Comparison of ENCODE assay signal across 14 cellular contexts in genomic region chr10:23399701-23400144, GRCh38. TPM values are rescaled to one million over a fixed set of nuclear protein-coding genes. Genes with fewer than 3 reads are reported as not detected.
A peak's percentile ranks its signal among the peaks of the same experiment; 100 is the strongest.
DNase-seq lines count a peak whose midpoint lies in the region; ATAC-seq and TF ChIP-seq lines count a peak whose summit lies in the region.
"Had no signal": no experiment of that assay in that cellular context is flagged by ENCODE, and none has a peak within 500 bp of the region (broad histone marks: within the 10 kb centered on the region; RNA-seq: fewer than 3 reads in every experiment).

No MANE protein-coding gene starts in this region.

- no peak for TF ChIP-seq CTCF in coronary artery (IDR thresholded peaks at IDR 0.05)

- no peaks in the 10 kb centered on the region for H3K36me3 ChIP-seq in adipocyte (ENCODE audit: control insufficient read depth, insufficient read depth, low read length, severe bottlenecking)
- H3K36me3 ChIP-seq: neural progenitor cell had no signal

- H3K9ac ChIP-seq in adipocyte (ENCODE audit: low read length): no peak overlapping the region
- H3K9ac ChIP-seq: neural progenitor cell had no signal

- H3K9me3 ChIP-seq in adipocyte (ENCODE audit: control insufficient read depth, low read length): no peaks in the 10 kb centered on the region

- intact Hi-C loops in cardiac septum (cut with DNase I): loop anchor here (2.0 kb wide), 1 partner anchor 53 kb away; no protein-coding TSS in a partner anchor

- DNase-seq in ELR (ENCODE audit: low read depth) (peak; percentile 57), adipocyte (ENCODE audit: low read depth) (peak; percentile 38), cardiac septum (ENCODE audit: low spot score) (peak; percentile 79), renal cortical epithelial cell (ENCODE audit: low read depth) (peak; percentile 70), HuH-7.5 (ENCODE audit: low spot score) (no peak), coronary artery (ENCODE audit: low spot score) (no peak)
- DNase-seq: activated CD4-positive, alpha-beta T cell treated with anti-CD3 and anti-CD28 coated beads, Interleukin-2, amount 10 ng/mL, durations not matched to agents 24 days and 14 days; activated naive CD4-positive, alpha-beta T cell treated with anti-CD3 and anti-CD28 coated beads, Interleukin-2, amount 50 U/mL, for 16 hours; CD4-positive, CD25-positive, alpha-beta regulatory T cell; effector memory CD8-positive, alpha-beta T cell; NCI-H1105 treated with DMSO at 0.1 percent for 48 hours had no signal

- ATAC-seq in HG03521 (IDR thresholded peaks at IDR 0.05; ENCODE audit: unreplicated experiment) (no peak), HG03097 (IDR thresholded peaks at IDR 0.05; ENCODE audit: low FRiP score, unreplicated experiment) (no peak)
- ATAC-seq: effector memory CD8-positive, alpha-beta T cell had no signal

- H3K27ac ChIP-seq in coronary artery: peak overlapping the region in 1 of 2 donors; percentile 33
- H3K27ac ChIP-seq: neural progenitor cell had no signal

- no peaks in the 10 kb centered on the region for H3K27me3 ChIP-seq in adipocyte (replicated peaks; ENCODE audit: control insufficient read depth, insufficient read depth, low read length)
- H3K27me3 ChIP-seq: neural progenitor cell had no signal

- H3K4me3 ChIP-seq in adipocyte (ENCODE audit: low read length): no peak overlapping the region
- H3K4me3 ChIP-seq in coronary artery: no peak overlapping the region
- H3K4me3 ChIP-seq: neural progenitor cell had no signal

- no peaks in the 10 kb centered on the region for H3K4me1 ChIP-seq in adipocyte (ENCODE audit: control insufficient read depth, insufficient read depth, low read length)
- H3K4me1 ChIP-seq: neural progenitor cell had no signal

RNA-seq across cellular contexts. Expression of gene OTUD1, which starts 39.2 kb away (rescaled TPM):
- total RNA-seq in cardiac septum (38.2 TPM), renal cortical epithelial cell (13.0 and 19.9 TPM in 2 replicates)

RNA-seq across cellular contexts. Expression of gene C10orf67, which starts 55.1 kb away (rescaled TPM):
- 0.35 TPM for total RNA-seq in cardiac septum
- total RNA-seq in renal cortical epithelial cell: 0.35 and 0.55 TPM in 2 replicates

Comparison
In these comparisons a context has a peak if more than half of its experiments do, and no peak if none do; other contexts are left out.
1. DNase-seq: peak in ELR (single experiment), adipocyte (single experiment), cardiac septum (single experiment) and renal cortical epithelial cell (single experiment); none in HuH-7.5 (single experiment) and coronary artery (single experiment).